In the genomic region with DNA sequence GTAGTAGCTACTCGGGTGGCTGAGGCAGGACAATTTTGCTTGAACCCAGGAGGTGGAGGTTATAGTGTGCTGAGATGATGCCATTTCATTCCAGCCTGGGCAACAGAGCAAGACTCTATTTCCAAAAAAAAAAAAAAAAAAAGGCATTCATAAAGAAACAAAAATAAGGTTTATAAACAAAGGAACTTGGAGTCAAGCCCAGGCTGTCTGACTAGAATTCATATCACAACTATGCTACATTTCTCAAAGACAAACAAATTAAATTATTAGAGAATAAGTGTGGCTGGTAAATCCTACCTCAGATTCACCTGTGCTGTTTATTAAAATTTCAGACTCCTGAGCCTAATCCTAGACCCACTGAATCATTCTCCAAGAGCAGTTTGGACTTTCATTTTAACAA, we compare ENCODE assay signal across 2 cellular contexts.
TF ChIP-seq lines count a peak whose summit lies in the region.

No MANE protein-coding gene starts in this region.

TF ChIP-seq in liver, 16 proteins besides CTCF, POLR2A, EP300 and RAD21:
- TF ChIP-seq RXRA (IDR thresholded peaks at IDR 0.05) (no peak), FOXA2 (IDR thresholded peaks at IDR 0.05) (no peak), HNF4A (conservative IDR thresholded peaks at IDR 0.05) (no peak), YY1 (IDR thresholded peaks at IDR 0.05) (no peak), NR2F2 (IDR thresholded peaks at IDR 0.05) (no peak), TAF1 (conservative IDR thresholded peaks at IDR 0.05) (no peak), FOXA1 (IDR thresholded peaks at IDR 0.05) (no peak), GABPA (IDR thresholded peaks at IDR 0.05 in 1 of 2, conservative IDR thresholded peaks at IDR 0.05 in 1 of 2) (no peak), SP1 (IDR thresholded peaks at IDR 0.05) (no peak), HNF4G (IDR thresholded peaks at IDR 0.05) (no peak), REST (IDR thresholded peaks at IDR 0.05) (no peak), JUND (IDR thresholded peaks at IDR 0.05) (no peak), EGR1 (IDR thresholded peaks at IDR 0.05; ENCODE audit: low read depth in 2 of 2) (no peak)
- TF ChIP-seq, protein P1, sequence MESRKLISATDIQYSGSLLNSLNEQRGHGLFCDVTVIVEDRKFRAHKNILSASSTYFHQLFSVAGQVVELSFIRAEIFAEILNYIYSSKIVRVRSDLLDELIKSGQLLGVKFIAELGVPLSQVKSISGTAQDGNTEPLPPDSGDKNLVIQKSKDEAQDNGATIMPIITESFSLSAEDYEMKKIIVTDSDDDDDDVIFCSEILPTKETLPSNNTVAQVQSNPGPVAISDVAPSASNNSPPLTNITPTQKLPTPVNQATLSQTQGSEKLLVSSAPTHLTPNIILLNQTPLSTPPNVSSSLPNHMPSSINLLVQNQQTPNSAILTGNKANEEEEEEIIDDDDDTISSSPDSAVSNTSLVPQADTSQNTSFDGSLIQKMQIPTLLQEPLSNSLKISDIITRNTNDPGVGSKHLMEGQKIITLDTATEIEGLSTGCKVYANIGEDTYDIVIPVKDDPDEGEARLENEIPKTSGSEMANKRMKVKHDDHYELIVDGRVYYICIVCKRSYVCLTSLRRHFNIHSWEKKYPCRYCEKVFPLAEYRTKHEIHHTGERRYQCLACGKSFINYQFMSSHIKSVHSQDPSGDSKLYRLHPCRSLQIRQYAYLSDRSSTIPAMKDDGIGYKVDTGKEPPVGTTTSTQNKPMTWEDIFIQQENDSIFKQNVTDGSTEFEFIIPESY (IDR thresholded peaks at IDR 0.05) = no peak
- TF ChIP-seq, protein P2, sequence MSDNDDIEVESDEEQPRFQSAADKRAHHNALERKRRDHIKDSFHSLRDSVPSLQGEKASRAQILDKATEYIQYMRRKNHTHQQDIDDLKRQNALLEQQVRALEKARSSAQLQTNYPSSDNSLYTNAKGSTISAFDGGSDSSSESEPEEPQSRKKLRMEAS (IDR thresholded peaks at IDR 0.05) = no peak
- TF ChIP-seq, protein P3, sequence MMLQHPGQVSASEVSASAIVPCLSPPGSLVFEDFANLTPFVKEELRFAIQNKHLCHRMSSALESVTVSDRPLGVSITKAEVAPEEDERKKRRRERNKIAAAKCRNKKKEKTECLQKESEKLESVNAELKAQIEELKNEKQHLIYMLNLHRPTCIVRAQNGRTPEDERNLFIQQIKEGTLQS (IDR thresholded peaks at IDR 0.05) = no peak

TF ChIP-seq in HepG2, 621 proteins besides CTCF, POLR2A, EP300 and RAD21:
- TF ChIP-seq HNF1B (CRISPR knock-in tag; IDR thresholded peaks at IDR 0.05) (no peak), MAZ (IDR thresholded peaks at IDR 0.05; ENCODE audit: borderline replicate concordance, low read depth, low read length) (no peak), MAZ (CRISPR knock-in tag; IDR thresholded peaks at IDR 0.05; ENCODE audit: low read depth) (no peak)
